In genomic region chr1:17502326-17502778, GRCh38 we compare ENCODE assay signal across 8 cellular contexts. TPM values are rescaled to one million over a fixed set of nuclear protein-coding genes. Genes with fewer than 3 reads are reported as not detected.
A peak's percentile ranks its signal among the peaks of the same experiment; 100 is the strongest.
DNase-seq lines count a peak whose midpoint lies in the region; ATAC-seq and TF ChIP-seq lines count a peak whose summit lies in the region.

No MANE protein-coding gene starts in this region.

- no peak overlapping the region for H2BK15ac ChIP-seq in IMR-90 (ENCODE audit: low read depth, low read length)

- POLR2A ChIA-PET in IMR-90 (lab: Charles Lee; ENCODE audit: unreplicated experiment) = no interaction called here

- H3K4me3 ChIP-seq in IMR-90 (ENCODE audit: insufficient read depth, low read depth, low read length) = no peak overlapping the region

- no peak overlapping the region for H4K5ac ChIP-seq in IMR-90 (ENCODE audit: low read depth, low read length)

- BruUV-seq in IMR-90 (replicated peaks; lab: Mats Ljungman, UMichigan) = no TSS peak

- peaks cover 3% of the 10 kb centered on the region; the same call in 1 of the 2 replicates for H3K27me3 ChIP-seq in IMR-90 (ENCODE audit: control insufficient read depth, insufficient read depth, low read length)

- CTCF ChIA-PET in IMR-90 (lab: Yijun Ruan, JAX) = interaction anchor here (0.7 to 4.2 kb wide), 11 partner anchors 9 to 110 kb away, joined by 3 to 53 read pairs (median 5); no protein-coding TSS in a partner anchor
- CTCF ChIA-PET in activated naive CD4-positive, alpha-beta T cell treated with anti-CD3 and anti-CD28 coated beads, Interleukin-2, amount 10 ng/mL, durations not matched to agents 7 days and 5 days (lab: Charles Lee) = interaction anchor here (0.9 to 3.9 kb wide), 9 partner anchors 9 to 107 kb away, joined by 3 to 68 read pairs (median 4); no protein-coding TSS in a partner anchor

- peaks cover 19% of the 10 kb centered on the region for H3K27me3 Mint-ChIP-seq in activated naive CD4-positive, alpha-beta T cell treated with anti-CD3 and anti-CD28 coated beads, Interleukin-2, amount 10 ng/mL, durations not matched to agents 7 days and 5 days
- H3K27me3 Mint-ChIP-seq in osteocyte (ENCODE audit: unreplicated experiment) = peaks cover 20% of the 10 kb centered on the region

- no peak overlapping the region for H2BK120ac ChIP-seq in IMR-90 (ENCODE audit: low read depth, low read length)

- no peaks in the 10 kb centered on the region for H3K36me3 ChIP-seq in IMR-90 (ENCODE audit: control insufficient read depth, insufficient read depth, low read length)

- no peaks in the 10 kb centered on the region for H3K9me3 ChIP-seq in IMR-90 (ENCODE audit: control insufficient read depth, insufficient read depth, low read length)

- 0% methylated on average over 3 of the region's 12 CpGs; no CpG with 5 or more reads in 1 of the 2 experiments for WGBS in IMR-90 (ENCODE audit: extremely low coverage in 2 of 2, insufficient read length in 1 of 2), 2 experiments

- H3K36me3 Mint-ChIP-seq in activated naive CD4-positive, alpha-beta T cell treated with anti-CD3 and anti-CD28 coated beads, Interleukin-2, amount 10 ng/mL, durations not matched to agents 7 days and 5 days = no peaks in the 10 kb centered on the region
- no peaks in the 10 kb centered on the region for H3K36me3 Mint-ChIP-seq in osteocyte (ENCODE audit: unreplicated experiment)

- intact Hi-C loops in IMR-90 (cut with micrococcal nuclease) = loop anchor here (1.0 to 5.0 kb wide), 2 partner anchors 85 to 104 kb away; no protein-coding TSS in a partner anchor
- intact Hi-C loops in head of caudate nucleus (cut with DNase I) = loop anchor here (2.0 kb wide), 1 partner anchor 106 kb away; no protein-coding TSS in a partner anchor

- H2AK9ac ChIP-seq in IMR-90 (replicated peaks; ENCODE audit: low read depth, low read length, poor library complexity) = peak overlapping the region; percentile 80

- H3K4ac ChIP-seq in IMR-90 (ENCODE audit: low read depth, low read length) = no peak overlapping the region

- peak; percentile 92 for TF ChIP-seq RAD21 in IMR-90 (IDR thresholded peaks at IDR 0.05; ENCODE audit: low read length)

- H3K79me1 ChIP-seq in IMR-90 (ENCODE audit: low read depth in 1 of 2, low read length in 2 of 2) = no peaks in the 10 kb centered on the region

- H3K27ac ChIP-seq in IMR-90 (ENCODE audit: insufficient read depth, low read length) = no peak overlapping the region

- H2AFZ ChIP-seq in IMR-90 (replicated peaks; ENCODE audit: low read length, poor library complexity) = peak overlapping the region; percentile 71

- no peak overlapping the region for H3K4me3 Mint-ChIP-seq in activated naive CD4-positive, alpha-beta T cell treated with anti-CD3 and anti-CD28 coated beads, Interleukin-2, amount 10 ng/mL, durations not matched to agents 7 days and 5 days
- H3K4me3 Mint-ChIP-seq in osteocyte (ENCODE audit: unreplicated experiment) = no peak overlapping the region

- H4K8ac ChIP-seq in IMR-90 (ENCODE audit: low read depth in 2 of 2, low read length in 2 of 2) = no peak overlapping the region

- H4K20me1 ChIP-seq in IMR-90 (ENCODE audit: insufficient read depth, low read length) = no peaks in the 10 kb centered on the region

- dilution Hi-C loops in IMR-90 (cut with HindIII; ENCODE audit: low sequenced_read_pairs, unreplicated experiment) = no loop called here

- no peaks in the 10 kb centered on the region for H3K9me1 ChIP-seq in IMR-90 (ENCODE audit: insufficient read depth, low read length)

- DNase-seq in DMS53 (lab: John Stamatoyannopoulos, UW) (peak; percentile 93), IMR-90 (peak; percentile 85), OCI-M1 (lab: John Stamatoyannopoulos, UW) (peak; percentile 82), head of caudate nucleus (peak; percentile 46 to 96 (median 88)), osteocyte (ENCODE audit: extremely low spot score, unreplicated experiment) (peak; percentile 95), ureter (ENCODE audit: low spot score) (peak; percentile 90)
- peak; percentile 78 for DNase-seq in activated naive CD4-positive, alpha-beta T cell treated with anti-CD3 and anti-CD28 coated beads, Interleukin-2, amount 10 ng/mL, durations not matched to agents 7 days and 5 days

- no peak overlapping the region for H3K56ac ChIP-seq in IMR-90 (ENCODE audit: extremely low read depth, insufficient read depth, low read length)

- no peak overlapping the region for H4K91ac ChIP-seq in IMR-90 (ENCODE audit: insufficient read depth, low read depth, low read length)

- H3K4me1 Mint-ChIP-seq in activated naive CD4-positive, alpha-beta T cell treated with anti-CD3 and anti-CD28 coated beads, Interleukin-2, amount 10 ng/mL, durations not matched to agents 7 days and 5 days = no peaks in the 10 kb centered on the region
- H3K4me1 Mint-ChIP-seq in osteocyte (ENCODE audit: unreplicated experiment) = peaks cover 9% of the 10 kb centered on the region

- H2BK20ac ChIP-seq in IMR-90 (ENCODE audit: low read depth, low read length) = no peak overlapping the region

- H2BK5ac ChIP-seq in IMR-90 (ENCODE audit: low read depth, low read length, poor library complexity, severe bottlenecking) = no peak overlapping the region

- in situ Hi-C loops in IMR-90 (cut with MboI; ENCODE audit: low sequenced_read_pairs) = loop anchor here (5.0 kb wide), 1 partner anchor 105 kb away; no protein-coding TSS in a partner anchor

- no peak overlapping the region for H3K18ac ChIP-seq in IMR-90 (ENCODE audit: low read depth, low read length)

- H3K14ac ChIP-seq in IMR-90 (replicated peaks; ENCODE audit: low read depth, low read length) = no peak overlapping the region

- TF ChIP-seq CTCF in IMR-90 (conservative IDR thresholded peaks at IDR 0.05; ENCODE audit: low read depth, low read length) (peak; percentile 93), osteocyte (IDR thresholded peaks at IDR 0.05) (peak; percentile 96)

- no peaks in the 10 kb centered on the region for H3K9me3 Mint-ChIP-seq in activated naive CD4-positive, alpha-beta T cell treated with anti-CD3 and anti-CD28 coated beads, Interleukin-2, amount 10 ng/mL, durations not matched to agents 7 days and 5 days
- H3K9me3 Mint-ChIP-seq in osteocyte (ENCODE audit: unreplicated experiment) = no peaks in the 10 kb centered on the region

- peak; percentile 39; the same call in 1 of the 2 replicates for TF ChIP-seq POLR2A in IMR-90 (IDR thresholded peaks at IDR 0.05; ENCODE audit: low read depth, low read length)

- 0 out of 2 replicates have a peak overlapping the region, but pooled peaks have one; percentile 23 for H3K4me2 ChIP-seq in IMR-90 (ENCODE audit: low read depth, low read length)

- no peak overlapping the region for H3K9ac ChIP-seq in IMR-90 (ENCODE audit: low read depth, low read length)

- H3K23ac ChIP-seq in IMR-90 (ENCODE audit: low read depth, low read length) = no peak overlapping the region

- H3K4me1 ChIP-seq in IMR-90 (ENCODE audit: control insufficient read depth, insufficient read depth, low read length) = no peaks in the 10 kb centered on the region

- H2AK5ac ChIP-seq in IMR-90 (ENCODE audit: low read depth, low read length) = no peak overlapping the region

- H3K27ac Mint-ChIP-seq in activated naive CD4-positive, alpha-beta T cell treated with anti-CD3 and anti-CD28 coated beads, Interleukin-2, amount 10 ng/mL, durations not matched to agents 7 days and 5 days = no peak overlapping the region
- peak overlapping the region; percentile 54 for H3K27ac Mint-ChIP-seq in osteocyte (ENCODE audit: unreplicated experiment)

- peak; percentile 99 for ATAC-seq in IMR-90 (ENCODE audit: low read depth)
- no peak for ATAC-seq in HG02623 (IDR thresholded peaks at IDR 0.05; ENCODE audit: unreplicated experiment)

TF ChIP-seq in IMR-90, 13 proteins besides CTCF, POLR2A, EP300 and RAD21:
- TF ChIP-seq SMC3 (IDR thresholded peaks at IDR 0.05; ENCODE audit: low read depth, low read length) (peak; percentile 98), MAZ (IDR thresholded peaks at IDR 0.05; ENCODE audit: borderline replicate concordance, low read depth, low read length) (0 out of 2 replicates have a peak, but pooled peaks have one; percentile 11), USF2 (IDR thresholded peaks at IDR 0.05; ENCODE audit: low read depth, low read length) (peak; percentile 38; the same call in 1 of the 2 replicates), BHLHE40 (IDR thresholded peaks at IDR 0.05; ENCODE audit: low read depth, low read length) (no peak)

RNA-seq across cellular contexts. Expression of gene ARHGEF10L, which starts 37.1 kb away (rescaled TPM):
- total RNA-seq in IMR-90 (2012; rRNA removed) (4.8 and 5.0 TPM in 2 replicates), osteocyte (24.0 and 26.0 TPM in 2 replicates), ureter (166 TPM)
- 12.4 and 14.5 TPM in 2 replicates for polyA plus RNA-seq in IMR-90 (2012; rRNA removed)
- polyA plus RNA-seq in IMR-90 (2012; cell fraction: cytosol; rRNA removed) = 7.7 and 12.8 TPM in 2 replicates
- polyA plus RNA-seq in IMR-90 (2012; cell fraction: nucleus; rRNA removed; ENCODE audit: low replicate concordance) = 23.3 and 59.8 TPM in 2 replicates
